Comparison of ENCODE assay signal across 1 cellular context in the genomic region with DNA sequence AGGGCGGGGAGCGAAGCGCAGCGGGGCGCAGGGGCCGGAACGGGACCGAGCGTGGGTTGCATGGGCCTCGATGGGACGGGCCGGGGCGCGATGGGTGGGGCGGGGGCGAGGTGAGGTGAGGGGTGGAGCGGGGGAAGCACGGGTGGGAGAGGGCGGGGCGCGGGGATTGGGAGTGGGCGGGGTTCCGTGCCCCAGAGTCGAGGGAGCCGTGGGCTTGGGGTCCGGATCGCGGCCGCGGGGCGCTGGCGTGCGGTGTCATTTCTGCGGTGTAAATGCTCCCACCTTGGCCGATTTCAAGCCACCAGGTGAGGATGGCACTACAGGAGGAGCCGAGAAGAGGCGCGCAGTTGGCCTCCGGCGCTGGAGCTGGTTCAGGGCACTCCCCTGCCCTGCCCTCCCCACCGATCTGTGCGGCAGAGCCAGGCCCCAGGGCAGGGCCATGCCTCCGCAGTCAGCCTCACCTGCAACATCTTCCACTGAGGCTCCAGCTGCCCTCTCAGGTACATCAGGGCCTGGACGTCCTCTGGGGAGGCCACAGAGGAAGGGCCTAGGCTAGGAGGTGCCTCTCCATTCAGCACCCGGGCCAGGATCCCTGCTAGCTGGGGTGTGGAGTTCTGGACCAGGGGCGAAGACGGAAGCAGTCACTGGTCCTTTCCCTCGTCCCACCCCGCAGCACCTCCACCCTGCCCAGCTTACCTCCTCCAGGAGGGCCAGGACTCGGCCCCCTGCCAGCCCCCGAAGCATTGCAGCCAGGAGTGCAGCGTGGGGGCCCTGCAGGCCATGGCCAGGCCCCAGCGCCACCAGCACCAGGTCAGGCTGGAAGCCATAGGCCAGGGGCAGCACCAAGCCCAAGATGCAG.
TF ChIP-seq lines count a peak whose summit lies in the region.

No MANE protein-coding gene starts in this region.

TF ChIP-seq in HepG2, 621 proteins besides CTCF, POLR2A, EP300 and RAD21 (continues in another document):
- TF ChIP-seq KDM3A (CRISPR knock-in tag; IDR thresholded peaks at IDR 0.05; ENCODE audit: low read depth), result 0 out of 2 replicates have a peak, but pooled peaks have one; percentile 3
- TF ChIP-seq, protein P1, sequence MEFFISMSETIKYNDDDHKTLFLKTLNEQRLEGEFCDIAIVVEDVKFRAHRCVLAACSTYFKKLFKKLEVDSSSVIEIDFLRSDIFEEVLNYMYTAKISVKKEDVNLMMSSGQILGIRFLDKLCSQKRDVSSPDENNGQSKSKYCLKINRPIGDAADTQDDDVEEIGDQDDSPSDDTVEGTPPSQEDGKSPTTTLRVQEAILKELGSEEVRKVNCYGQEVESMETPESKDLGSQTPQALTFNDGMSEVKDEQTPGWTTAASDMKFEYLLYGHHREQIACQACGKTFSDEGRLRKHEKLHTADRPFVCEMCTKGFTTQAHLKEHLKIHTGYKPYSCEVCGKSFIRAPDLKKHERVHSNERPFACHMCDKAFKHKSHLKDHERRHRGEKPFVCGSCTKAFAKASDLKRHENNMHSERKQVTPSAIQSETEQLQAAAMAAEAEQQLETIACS (CRISPR knock-in tag; IDR thresholded peaks at IDR 0.05), result no peak
- no peak for TF ChIP-seq EED (CRISPR knock-in tag; IDR thresholded peaks at IDR 0.05)
- peak; percentile 3; the same call in 1 of the 2 replicates for TF ChIP-seq KLF12 (CRISPR knock-in tag; IDR thresholded peaks at IDR 0.05; ENCODE audit: borderline replicate concordance)
- TF ChIP-seq ETV6 (CRISPR knock-in tag; conservative IDR thresholded peaks at IDR 0.05), result 0 out of 2 replicates have a peak, but pooled peaks have one; percentile 3
- TF ChIP-seq, protein P2, sequence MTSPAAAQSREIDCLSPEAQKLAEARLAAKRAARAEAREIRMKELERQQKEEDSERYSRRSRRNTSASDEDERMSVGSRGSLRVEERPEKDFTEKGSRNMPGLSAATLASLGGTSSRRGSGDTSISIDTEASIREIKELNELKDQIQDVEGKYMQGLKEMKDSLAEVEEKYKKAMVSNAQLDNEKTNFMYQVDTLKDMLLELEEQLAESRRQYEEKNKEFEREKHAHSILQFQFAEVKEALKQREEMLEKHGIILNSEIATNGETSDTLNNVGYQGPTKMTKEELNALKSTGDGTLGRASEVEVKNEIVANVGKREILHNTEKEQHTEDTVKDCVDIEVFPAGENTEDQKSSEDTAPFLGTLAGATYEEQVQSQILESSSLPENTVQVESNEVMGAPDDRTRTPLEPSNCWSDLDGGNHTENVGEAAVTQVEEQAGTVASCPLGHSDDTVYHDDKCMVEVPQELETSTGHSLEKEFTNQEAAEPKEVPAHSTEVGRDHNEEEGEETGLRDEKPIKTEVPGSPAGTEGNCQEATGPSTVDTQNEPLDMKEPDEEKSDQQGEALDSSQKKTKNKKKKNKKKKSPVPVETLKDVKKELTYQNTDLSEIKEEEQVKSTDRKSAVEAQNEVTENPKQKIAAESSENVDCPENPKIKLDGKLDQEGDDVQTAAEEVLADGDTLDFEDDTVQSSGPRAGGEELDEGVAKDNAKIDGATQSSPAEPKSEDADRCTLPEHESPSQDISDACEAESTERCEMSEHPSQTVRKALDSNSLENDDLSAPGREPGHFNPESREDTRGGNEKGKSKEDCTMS (CRISPR knock-in tag; conservative IDR thresholded peaks at IDR 0.05), result no peak
- TF ChIP-seq AGO2 (optimal IDR thresholded peaks at IDR 0.05; ENCODE audit: low read depth, low read length), result peak; percentile 13
- TF ChIP-seq NFE2L2 (IDR thresholded peaks at IDR 0.05; ENCODE audit: low read length), result no peak
- TF ChIP-seq PAWR (CRISPR knock-in tag; IDR thresholded peaks at IDR 0.05; ENCODE audit: borderline replicate concordance), result no peak
- TF ChIP-seq KAT2B (IDR thresholded peaks at IDR 0.05; ENCODE audit: borderline replicate concordance, low read depth, low read length), result no peak
- TF ChIP-seq, protein P3, sequence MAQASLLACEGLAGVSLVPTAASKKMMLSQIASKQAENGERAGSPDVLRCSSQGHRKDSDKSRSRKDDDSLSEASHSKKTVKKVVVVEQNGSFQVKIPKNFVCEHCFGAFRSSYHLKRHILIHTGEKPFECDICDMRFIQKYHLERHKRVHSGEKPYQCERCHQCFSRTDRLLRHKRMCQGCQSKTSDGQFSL (CRISPR knock-in tag; IDR thresholded peaks at IDR 0.05), result 0 out of 2 replicates have a peak, but pooled peaks have one; percentile 4
- TF ChIP-seq, protein P4, sequence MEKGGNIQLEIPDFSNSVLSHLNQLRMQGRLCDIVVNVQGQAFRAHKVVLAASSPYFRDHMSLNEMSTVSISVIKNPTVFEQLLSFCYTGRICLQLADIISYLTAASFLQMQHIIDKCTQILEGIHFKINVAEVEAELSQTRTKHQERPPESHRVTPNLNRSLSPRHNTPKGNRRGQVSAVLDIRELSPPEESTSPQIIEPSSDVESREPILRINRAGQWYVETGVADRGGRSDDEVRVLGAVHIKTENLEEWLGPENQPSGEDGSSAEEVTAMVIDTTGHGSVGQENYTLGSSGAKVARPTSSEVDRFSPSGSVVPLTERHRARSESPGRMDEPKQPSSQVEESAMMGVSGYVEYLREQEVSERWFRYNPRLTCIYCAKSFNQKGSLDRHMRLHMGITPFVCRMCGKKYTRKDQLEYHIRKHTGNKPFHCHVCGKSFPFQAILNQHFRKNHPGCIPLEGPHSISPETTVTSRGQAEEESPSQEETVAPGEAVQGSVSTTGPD (CRISPR knock-in tag; IDR thresholded peaks at IDR 0.05), result no peak
- 0 out of 2 replicates have a peak, but pooled peaks have one; percentile 0 for TF ChIP-seq KDM5B (CRISPR knock-in tag; IDR thresholded peaks at IDR 0.05; ENCODE audit: borderline replicate concordance)
- 0 out of 2 replicates have a peak, but pooled peaks have one; percentile 0 for TF ChIP-seq BRD4 (CRISPR knock-in tag; IDR thresholded peaks at IDR 0.05)
- TF ChIP-seq HNRNPK (IDR thresholded peaks at IDR 0.05; ENCODE audit: low read depth, low read length, poor library complexity, severe bottlenecking), result peak; percentile 46
- TF ChIP-seq CBX5 (CRISPR knock-in tag; IDR thresholded peaks at IDR 0.05; ENCODE audit: borderline replicate concordance), result 0 out of 2 replicates have a peak, but pooled peaks have one; percentile 1
- TF ChIP-seq YEATS4 (CRISPR knock-in tag; IDR thresholded peaks at IDR 0.05; ENCODE audit: borderline replicate concordance), result 0 out of 2 replicates have a peak, but pooled peaks have one; percentile 11
- TF ChIP-seq ZNF441 (CRISPR knock-in tag; IDR thresholded peaks at IDR 0.05; ENCODE audit: borderline replicate concordance), result 0 out of 2 replicates have a peak, but pooled peaks have one; percentile 6
- TF ChIP-seq ZNF790 (CRISPR knock-in tag; IDR thresholded peaks at IDR 0.05; ENCODE audit: borderline replicate concordance), result peak; percentile 33; the same call in 1 of the 2 replicates
- TF ChIP-seq, protein P5, sequence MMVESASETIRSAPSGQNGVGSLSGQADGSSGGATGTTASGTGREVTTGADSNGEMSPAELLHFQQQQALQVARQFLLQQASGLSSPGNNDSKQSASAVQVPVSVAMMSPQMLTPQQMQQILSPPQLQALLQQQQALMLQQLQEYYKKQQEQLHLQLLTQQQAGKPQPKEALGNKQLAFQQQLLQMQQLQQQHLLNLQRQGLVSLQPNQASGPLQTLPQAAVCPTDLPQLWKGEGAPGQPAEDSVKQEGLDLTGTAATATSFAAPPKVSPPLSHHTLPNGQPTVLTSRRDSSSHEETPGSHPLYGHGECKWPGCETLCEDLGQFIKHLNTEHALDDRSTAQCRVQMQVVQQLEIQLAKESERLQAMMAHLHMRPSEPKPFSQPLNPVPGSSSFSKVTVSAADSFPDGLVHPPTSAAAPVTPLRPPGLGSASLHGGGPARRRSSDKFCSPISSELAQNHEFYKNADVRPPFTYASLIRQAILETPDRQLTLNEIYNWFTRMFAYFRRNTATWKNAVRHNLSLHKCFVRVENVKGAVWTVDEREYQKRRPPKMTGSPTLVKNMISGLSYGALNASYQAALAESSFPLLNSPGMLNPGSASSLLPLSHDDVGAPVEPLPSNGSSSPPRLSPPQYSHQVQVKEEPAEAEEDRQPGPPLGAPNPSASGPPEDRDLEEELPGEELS (CRISPR knock-in tag; IDR thresholded peaks at IDR 0.05), result 0 out of 2 replicates have a peak, but pooled peaks have one; percentile 3
- TF ChIP-seq, protein P6, sequence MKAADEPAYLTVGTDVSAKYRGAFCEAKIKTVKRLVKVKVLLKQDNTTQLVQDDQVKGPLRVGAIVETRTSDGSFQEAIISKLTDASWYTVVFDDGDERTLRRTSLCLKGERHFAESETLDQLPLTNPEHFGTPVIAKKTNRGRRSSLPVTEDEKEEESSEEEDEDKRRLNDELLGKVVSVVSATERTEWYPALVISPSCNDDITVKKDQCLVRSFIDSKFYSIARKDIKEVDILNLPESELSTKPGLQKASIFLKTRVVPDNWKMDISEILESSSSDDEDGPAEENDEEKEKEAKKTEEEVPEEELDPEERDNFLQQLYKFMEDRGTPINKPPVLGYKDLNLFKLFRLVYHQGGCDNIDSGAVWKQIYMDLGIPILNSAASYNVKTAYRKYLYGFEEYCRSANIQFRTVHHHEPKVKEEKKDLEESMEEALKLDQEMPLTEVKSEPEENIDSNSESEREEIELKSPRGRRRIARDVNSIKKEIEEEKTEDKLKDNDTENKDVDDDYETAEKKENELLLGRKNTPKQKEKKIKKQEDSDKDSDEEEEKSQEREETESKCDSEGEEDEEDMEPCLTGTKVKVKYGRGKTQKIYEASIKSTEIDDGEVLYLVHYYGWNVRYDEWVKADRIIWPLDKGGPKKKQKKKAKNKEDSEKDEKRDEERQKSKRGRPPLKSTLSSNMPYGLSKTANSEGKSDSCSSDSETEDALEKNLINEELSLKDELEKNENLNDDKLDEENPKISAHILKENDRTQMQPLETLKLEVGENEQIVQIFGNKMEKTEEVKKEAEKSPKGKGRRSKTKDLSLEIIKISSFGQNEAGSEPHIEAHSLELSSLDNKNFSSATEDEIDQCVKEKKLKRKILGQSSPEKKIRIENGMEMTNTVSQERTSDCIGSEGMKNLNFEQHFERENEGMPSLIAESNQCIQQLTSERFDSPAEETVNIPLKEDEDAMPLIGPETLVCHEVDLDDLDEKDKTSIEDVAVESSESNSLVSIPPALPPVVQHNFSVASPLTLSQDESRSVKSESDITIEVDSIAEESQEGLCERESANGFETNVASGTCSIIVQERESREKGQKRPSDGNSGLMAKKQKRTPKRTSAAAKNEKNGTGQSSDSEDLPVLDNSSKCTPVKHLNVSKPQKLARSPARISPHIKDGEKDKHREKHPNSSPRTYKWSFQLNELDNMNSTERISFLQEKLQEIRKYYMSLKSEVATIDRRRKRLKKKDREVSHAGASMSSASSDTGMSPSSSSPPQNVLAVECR (CRISPR knock-in tag; IDR thresholded peaks at IDR 0.05; ENCODE audit: borderline replicate concordance), result no peak; the same call in 1 of the 2 replicates
- TF ChIP-seq ZNF768 (CRISPR knock-in tag; IDR thresholded peaks at IDR 0.05), result peak; percentile 5; the same call in 1 of the 2 replicates
- 0 out of 2 replicates have a peak, but pooled peaks have one; percentile 12 for TF ChIP-seq ZNF44 (CRISPR knock-in tag; IDR thresholded peaks at IDR 0.05)
- 0 out of 2 replicates have a peak, but pooled peaks have one; percentile 7 for TF ChIP-seq SALL1 (CRISPR knock-in tag; IDR thresholded peaks at IDR 0.05)
- TF ChIP-seq ZC3H13 (CRISPR knock-in tag; IDR thresholded peaks at IDR 0.05), result 0 out of 2 replicates have a peak, but pooled peaks have one; percentile 17
- TF ChIP-seq RBFOX2 (IDR thresholded peaks at IDR 0.05; ENCODE audit: low read depth, low read length), result peak; percentile 77
- peak; percentile 1; the same call in 1 of the 2 replicates for TF ChIP-seq FOXA3 (CRISPR knock-in tag; IDR thresholded peaks at IDR 0.05)
- TF ChIP-seq, protein P7, sequence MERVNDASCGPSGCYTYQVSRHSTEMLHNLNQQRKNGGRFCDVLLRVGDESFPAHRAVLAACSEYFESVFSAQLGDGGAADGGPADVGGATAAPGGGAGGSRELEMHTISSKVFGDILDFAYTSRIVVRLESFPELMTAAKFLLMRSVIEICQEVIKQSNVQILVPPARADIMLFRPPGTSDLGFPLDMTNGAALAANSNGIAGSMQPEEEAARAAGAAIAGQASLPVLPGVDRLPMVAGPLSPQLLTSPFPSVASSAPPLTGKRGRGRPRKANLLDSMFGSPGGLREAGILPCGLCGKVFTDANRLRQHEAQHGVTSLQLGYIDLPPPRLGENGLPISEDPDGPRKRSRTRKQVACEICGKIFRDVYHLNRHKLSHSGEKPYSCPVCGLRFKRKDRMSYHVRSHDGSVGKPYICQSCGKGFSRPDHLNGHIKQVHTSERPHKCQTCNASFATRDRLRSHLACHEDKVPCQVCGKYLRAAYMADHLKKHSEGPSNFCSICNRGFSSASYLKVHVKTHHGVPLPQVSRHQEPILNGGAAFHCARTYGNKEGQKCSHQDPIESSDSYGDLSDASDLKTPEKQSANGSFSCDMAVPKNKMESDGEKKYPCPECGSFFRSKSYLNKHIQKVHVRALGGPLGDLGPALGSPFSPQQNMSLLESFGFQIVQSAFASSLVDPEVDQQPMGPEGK (CRISPR knock-in tag; IDR thresholded peaks at IDR 0.05), result peak; percentile 1; the same call in 1 of the 2 replicates
- TF ChIP-seq, protein P8, sequence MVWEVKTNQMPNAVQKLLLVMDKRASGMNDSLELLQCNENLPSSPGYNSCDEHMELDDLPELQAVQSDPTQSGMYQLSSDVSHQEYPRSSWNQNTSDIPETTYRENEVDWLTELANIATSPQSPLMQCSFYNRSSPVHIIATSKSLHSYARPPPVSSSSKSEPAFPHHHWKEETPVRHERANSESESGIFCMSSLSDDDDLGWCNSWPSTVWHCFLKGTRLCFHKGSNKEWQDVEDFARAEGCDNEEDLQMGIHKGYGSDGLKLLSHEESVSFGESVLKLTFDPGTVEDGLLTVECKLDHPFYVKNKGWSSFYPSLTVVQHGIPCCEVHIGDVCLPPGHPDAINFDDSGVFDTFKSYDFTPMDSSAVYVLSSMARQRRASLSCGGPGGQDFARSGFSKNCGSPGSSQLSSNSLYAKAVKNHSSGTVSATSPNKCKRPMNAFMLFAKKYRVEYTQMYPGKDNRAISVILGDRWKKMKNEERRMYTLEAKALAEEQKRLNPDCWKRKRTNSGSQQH (CRISPR knock-in tag; IDR thresholded peaks at IDR 0.05; ENCODE audit: low read depth), result peak; percentile 90; the same call in 1 of the 2 replicates
- TF ChIP-seq, protein P9, sequence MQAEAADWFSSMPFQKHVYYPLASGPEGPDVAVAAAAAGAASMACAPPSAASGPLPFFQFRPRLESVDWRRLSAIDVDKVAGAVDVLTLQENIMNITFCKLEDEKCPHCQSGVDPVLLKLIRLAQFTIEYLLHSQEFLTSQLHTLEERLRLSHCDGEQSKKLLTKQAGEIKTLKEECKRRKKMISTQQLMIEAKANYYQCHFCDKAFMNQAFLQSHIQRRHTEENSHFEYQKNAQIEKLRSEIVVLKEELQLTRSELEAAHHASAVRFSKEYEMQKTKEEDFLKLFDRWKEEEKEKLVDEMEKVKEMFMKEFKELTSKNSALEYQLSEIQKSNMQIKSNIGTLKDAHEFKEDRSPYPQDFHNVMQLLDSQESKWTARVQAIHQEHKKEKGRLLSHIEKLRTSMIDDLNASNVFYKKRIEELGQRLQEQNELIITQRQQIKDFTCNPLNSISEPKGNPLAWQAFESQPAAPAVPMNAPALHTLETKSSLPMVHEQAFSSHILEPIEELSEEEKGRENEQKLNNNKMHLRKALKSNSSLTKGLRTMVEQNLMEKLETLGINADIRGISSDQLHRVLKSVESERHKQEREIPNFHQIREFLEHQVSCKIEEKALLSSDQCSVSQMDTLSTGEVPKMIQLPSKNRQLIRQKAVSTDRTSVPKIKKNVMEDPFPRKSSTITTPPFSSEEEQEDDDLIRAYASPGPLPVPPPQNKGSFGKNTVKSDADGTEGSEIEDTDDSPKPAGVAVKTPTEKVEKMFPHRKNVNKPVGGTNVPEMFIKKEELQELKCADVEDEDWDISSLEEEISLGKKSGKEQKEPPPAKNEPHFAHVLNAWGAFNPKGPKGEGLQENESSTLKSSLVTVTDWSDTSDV (CRISPR knock-in tag; IDR thresholded peaks at IDR 0.05), result no peak
